Comparison of ENCODE assay signal across 1 cellular context in the genomic region with DNA sequence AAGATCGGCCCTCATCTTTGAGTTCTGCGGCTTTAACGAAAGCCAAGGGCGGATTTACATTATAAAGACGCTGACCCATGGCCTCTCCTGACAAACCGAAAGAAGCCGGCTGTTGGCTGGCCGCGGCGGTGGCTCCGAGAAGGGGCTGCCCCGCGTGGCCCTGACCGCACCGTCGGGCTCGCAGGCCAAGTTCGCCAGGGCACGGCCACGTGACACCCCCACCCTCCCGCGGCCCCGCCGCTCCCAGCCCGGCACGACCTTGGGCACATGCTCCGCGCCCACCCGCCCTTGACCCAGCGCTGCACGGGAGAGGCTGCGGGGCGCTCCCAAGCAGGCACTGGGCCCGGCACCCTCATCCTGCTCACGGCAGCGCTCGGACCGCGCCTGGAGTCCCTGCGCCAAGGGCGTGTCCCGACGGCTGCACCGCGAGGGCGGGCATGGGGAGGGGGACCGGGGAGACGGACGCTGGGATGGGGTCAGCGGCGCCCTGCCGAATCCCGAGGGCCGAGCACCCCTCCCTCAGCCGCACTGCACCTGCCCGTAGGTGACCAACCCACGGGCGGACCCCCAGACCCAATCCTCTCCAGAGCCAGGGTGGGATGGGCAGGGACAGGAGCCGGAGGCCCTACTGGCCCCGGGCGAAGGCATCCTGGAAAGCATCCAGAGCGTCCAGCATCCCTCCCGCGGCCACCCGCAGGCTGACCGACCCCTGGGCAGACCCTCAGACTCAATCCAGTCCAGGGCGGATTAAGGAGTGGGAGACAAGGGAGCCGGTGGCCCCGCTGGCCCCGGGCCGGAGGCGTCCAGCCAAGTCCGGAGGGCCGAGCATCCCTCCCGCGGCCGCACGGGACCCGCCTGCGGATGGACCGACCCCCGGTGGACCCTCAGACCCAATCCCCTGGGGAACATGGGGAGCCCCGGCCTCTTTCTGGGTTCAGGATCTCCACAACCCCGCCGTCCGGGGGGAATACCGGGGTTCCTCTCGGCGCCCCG.
TF ChIP-seq lines count a peak whose summit lies in the region.

No MANE protein-coding gene starts in this region.

TF ChIP-seq in K562, 482 proteins besides CTCF, POLR2A, EP300 and RAD21 (continued from another document):
- TF ChIP-seq, protein P1, sequence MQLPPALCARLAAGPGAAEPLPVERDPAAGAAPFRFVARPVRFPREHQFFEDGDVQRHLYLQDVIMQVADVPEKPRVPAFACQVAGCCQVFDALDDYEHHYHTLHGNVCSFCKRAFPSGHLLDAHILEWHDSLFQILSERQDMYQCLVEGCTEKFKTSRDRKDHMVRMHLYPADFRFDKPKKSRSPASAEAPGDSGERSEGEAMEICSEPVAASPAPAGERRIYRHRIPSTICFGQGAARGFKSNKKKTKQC (CRISPR knock-in tag; IDR thresholded peaks at IDR 0.05) = peak; percentile 38; the same call in 1 of the 2 replicates
- 0 out of 2 replicates have a peak, but pooled peaks have one; percentile 33 for TF ChIP-seq GABPB1 (CRISPR knock-in tag; IDR thresholded peaks at IDR 0.05)
- no peak for TF ChIP-seq CREB1 (IDR thresholded peaks at IDR 0.05)
- TF ChIP-seq CREB1 (CRISPR knock-in tag; IDR thresholded peaks at IDR 0.05) = 0 out of 2 replicates have a peak, but pooled peaks have one; percentile 28
- TF ChIP-seq CBFB (CRISPR knock-in tag; IDR thresholded peaks at IDR 0.05) = 0 out of 2 replicates have a peak, but pooled peaks have one; percentile 22
- no peak for TF ChIP-seq ZNF586 (CRISPR knock-in tag; conservative IDR thresholded peaks at IDR 0.05)
- no peak for TF ChIP-seq ZC3H11A (IDR thresholded peaks at IDR 0.05; ENCODE audit: low read depth, low read length)
- TF ChIP-seq ESRRA (IDR thresholded peaks at IDR 0.05; ENCODE audit: borderline replicate concordance, low read depth) = peak; percentile 7; the same call in 1 of the 2 replicates
- no peak for TF ChIP-seq ZNF431 (CRISPR knock-in tag; IDR thresholded peaks at IDR 0.05)
- TF ChIP-seq, protein P2, sequence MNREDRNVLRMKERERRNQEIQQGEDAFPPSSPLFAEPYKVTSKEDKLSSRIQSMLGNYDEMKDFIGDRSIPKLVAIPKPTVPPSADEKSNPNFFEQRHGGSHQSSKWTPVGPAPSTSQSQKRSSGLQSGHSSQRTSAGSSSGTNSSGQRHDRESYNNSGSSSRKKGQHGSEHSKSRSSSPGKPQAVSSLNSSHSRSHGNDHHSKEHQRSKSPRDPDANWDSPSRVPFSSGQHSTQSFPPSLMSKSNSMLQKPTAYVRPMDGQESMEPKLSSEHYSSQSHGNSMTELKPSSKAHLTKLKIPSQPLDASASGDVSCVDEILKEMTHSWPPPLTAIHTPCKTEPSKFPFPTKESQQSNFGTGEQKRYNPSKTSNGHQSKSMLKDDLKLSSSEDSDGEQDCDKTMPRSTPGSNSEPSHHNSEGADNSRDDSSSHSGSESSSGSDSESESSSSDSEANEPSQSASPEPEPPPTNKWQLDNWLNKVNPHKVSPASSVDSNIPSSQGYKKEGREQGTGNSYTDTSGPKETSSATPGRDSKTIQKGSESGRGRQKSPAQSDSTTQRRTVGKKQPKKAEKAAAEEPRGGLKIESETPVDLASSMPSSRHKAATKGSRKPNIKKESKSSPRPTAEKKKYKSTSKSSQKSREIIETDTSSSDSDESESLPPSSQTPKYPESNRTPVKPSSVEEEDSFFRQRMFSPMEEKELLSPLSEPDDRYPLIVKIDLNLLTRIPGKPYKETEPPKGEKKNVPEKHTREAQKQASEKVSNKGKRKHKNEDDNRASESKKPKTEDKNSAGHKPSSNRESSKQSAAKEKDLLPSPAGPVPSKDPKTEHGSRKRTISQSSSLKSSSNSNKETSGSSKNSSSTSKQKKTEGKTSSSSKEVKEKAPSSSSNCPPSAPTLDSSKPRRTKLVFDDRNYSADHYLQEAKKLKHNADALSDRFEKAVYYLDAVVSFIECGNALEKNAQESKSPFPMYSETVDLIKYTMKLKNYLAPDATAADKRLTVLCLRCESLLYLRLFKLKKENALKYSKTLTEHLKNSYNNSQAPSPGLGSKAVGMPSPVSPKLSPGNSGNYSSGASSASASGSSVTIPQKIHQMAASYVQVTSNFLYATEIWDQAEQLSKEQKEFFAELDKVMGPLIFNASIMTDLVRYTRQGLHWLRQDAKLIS (CRISPR knock-in tag; IDR thresholded peaks at IDR 0.05) = 0 out of 2 replicates have a peak, but pooled peaks have one; percentile 40
- TF ChIP-seq RBFOX2 (IDR thresholded peaks at IDR 0.05; ENCODE audit: low read depth, low read length) = peak; percentile 75
- 0 out of 2 replicates have a peak, but pooled peaks have one; percentile 32 for TF ChIP-seq RBM14 (IDR thresholded peaks at IDR 0.05; ENCODE audit: borderline replicate concordance, insufficient read depth, low read depth, low read length)
- TF ChIP-seq ZNF561 (CRISPR knock-in tag; conservative IDR thresholded peaks at IDR 0.05) = no peak
- TF ChIP-seq ZSCAN32 (CRISPR knock-in tag; IDR thresholded peaks at IDR 0.05) = no peak
- TF ChIP-seq, protein P3, sequence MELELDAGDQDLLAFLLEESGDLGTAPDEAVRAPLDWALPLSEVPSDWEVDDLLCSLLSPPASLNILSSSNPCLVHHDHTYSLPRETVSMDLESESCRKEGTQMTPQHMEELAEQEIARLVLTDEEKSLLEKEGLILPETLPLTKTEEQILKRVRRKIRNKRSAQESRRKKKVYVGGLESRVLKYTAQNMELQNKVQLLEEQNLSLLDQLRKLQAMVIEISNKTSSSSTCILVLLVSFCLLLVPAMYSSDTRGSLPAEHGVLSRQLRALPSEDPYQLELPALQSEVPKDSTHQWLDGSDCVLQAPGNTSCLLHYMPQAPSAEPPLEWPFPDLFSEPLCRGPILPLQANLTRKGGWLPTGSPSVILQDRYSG (tag; conservative IDR thresholded peaks at IDR 0.05; ENCODE audit: low read depth) = no peak
- TF ChIP-seq, protein P4, sequence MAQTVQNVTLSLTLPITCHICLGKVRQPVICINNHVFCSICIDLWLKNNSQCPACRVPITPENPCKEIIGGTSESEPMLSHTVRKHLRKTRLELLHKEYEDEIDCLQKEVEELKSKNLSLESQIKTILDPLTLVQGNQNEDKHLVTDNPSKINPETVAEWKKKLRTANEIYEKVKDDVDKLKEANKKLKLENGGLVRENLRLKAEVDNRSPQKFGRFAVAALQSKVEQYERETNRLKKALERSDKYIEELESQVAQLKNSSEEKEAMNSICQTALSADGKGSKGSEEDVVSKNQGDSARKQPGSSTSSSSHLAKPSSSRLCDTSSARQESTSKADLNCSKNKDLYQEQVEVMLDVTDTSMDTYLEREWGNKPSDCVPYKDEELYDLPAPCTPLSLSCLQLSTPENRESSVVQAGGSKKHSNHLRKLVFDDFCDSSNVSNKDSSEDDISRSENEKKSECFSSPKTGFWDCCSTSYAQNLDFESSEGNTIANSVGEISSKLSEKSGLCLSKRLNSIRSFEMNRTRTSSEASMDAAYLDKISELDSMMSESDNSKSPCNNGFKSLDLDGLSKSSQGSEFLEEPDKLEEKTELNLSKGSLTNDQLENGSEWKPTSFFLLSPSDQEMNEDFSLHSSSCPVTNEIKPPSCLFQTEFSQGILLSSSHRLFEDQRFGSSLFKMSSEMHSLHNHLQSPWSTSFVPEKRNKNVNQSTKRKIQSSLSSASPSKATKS (CRISPR knock-in tag; IDR thresholded peaks at IDR 0.05) = no peak
- no peak for TF ChIP-seq BRF1 (IDR thresholded peaks at IDR 0.05; ENCODE audit: borderline replicate concordance, extremely low read depth, insufficient read length)
- TF ChIP-seq HNRNPLL (IDR thresholded peaks at IDR 0.05; ENCODE audit: low read depth, low read length, poor library complexity, severe bottlenecking) = peak; percentile 45
- TF ChIP-seq HMG20A (CRISPR knock-in tag; conservative IDR thresholded peaks at IDR 0.05) = no peak
- TF ChIP-seq PHB2 (IDR thresholded peaks at IDR 0.05; ENCODE audit: low read depth) = no peak
- TF ChIP-seq, protein P5, sequence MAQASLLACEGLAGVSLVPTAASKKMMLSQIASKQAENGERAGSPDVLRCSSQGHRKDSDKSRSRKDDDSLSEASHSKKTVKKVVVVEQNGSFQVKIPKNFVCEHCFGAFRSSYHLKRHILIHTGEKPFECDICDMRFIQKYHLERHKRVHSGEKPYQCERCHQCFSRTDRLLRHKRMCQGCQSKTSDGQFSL (CRISPR knock-in tag; IDR thresholded peaks at IDR 0.05) = 0 out of 2 replicates have a peak, but pooled peaks have one; percentile 19
- TF ChIP-seq, protein P5 (tag; IDR thresholded peaks at IDR 0.05) = no peak
- TF ChIP-seq, protein P6, sequence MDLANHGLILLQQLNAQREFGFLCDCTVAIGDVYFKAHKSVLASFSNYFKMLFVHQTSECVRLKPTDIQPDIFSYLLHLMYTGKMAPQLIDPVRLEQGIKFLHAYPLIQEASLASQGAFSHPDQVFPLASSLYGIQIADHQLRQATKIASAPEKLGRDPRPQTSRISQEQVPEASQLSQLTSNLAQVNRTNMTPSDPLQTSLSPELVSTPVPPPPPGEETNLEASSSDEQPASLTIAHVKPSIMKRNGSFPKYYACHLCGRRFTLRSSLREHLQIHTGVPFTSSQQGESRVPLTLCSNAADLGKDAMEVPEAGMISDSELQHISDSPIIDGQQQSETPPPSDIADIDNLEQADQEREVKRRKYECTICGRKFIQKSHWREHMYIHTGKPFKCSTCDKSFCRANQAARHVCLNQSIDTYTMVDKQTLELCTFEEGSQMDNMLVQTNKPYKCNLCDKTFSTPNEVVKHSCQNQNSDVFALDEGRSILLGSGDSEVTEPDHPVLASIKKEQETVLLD (IDR thresholded peaks at IDR 0.05) = no peak
- TF ChIP-seq ELF4 (CRISPR knock-in tag; IDR thresholded peaks at IDR 0.05) = no peak
- no peak for TF ChIP-seq TGIF2 (CRISPR knock-in tag; IDR thresholded peaks at IDR 0.05)
- no peak; the same call in 1 of the 2 replicates for TF ChIP-seq EP400 (IDR thresholded peaks at IDR 0.05)
- no peak for TF ChIP-seq HMGN3 (IDR thresholded peaks at IDR 0.05; ENCODE audit: borderline replicate concordance, extremely low read depth, insufficient read length, low read depth, low read length)
- peak; percentile 29; the same call in 1 of the 2 replicates for TF ChIP-seq BHLHE40 (IDR thresholded peaks at IDR 0.05; ENCODE audit: low read length)
- TF ChIP-seq SAP30 (IDR thresholded peaks at IDR 0.05; ENCODE audit: borderline replicate concordance, insufficient read depth, low read depth, low read length, poor library complexity, severe bottlenecking) = no peak
- TF ChIP-seq, protein P7, sequence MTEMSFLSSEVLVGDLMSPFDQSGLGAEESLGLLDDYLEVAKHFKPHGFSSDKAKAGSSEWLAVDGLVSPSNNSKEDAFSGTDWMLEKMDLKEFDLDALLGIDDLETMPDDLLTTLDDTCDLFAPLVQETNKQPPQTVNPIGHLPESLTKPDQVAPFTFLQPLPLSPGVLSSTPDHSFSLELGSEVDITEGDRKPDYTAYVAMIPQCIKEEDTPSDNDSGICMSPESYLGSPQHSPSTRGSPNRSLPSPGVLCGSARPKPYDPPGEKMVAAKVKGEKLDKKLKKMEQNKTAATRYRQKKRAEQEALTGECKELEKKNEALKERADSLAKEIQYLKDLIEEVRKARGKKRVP (CRISPR knock-in tag; IDR thresholded peaks at IDR 0.05) = no peak
- no peak for TF ChIP-seq ZFP30 (CRISPR knock-in tag; IDR thresholded peaks at IDR 0.05; ENCODE audit: borderline replicate concordance)
TF ChIP-seq in K562: peak in this region for 39.
